24 cellular contexts compared by ENCODE assay signal in the genomic region with DNA sequence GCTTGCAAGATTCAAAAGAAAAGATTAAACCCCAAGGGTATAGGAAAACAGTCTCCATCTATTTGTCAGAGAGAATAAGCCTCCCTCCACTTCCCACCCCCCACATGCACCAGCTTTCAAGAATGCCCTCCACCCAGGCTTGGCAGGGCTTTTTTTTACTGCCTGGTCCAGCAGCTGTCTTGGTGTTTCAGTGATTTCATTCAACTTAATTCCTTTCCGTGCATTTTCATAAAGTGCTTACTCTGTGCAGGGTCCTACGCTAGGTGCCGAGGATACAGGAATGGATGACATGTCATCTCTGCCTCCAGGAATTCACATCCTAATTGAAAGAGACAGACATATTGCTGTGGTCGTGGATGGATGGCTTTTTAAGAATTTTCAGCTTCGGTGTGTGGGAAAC.
"Had no signal": no experiment of that assay in that cellular context is flagged by ENCODE, and none has a peak within 500 bp of the region (broad histone marks: within the 10 kb centered on the region; RNA-seq: fewer than 3 reads in every experiment).

No MANE protein-coding gene starts in this region.

- H3K36me3 ChIP-seq: brain microvascular endothelial cell, WERI-Rb-1 had no signal

- DNase-seq: activated B cell treated with CpG ODN at 0.5 μM for 24 hours; activated CD4-positive, alpha-beta T cell treated with anti-CD3 and anti-CD28 coated beads for 48 hours; activated CD4-positive, alpha-beta T cell treated with anti-CD3 and anti-CD28 coated beads, Interleukin-2, amount 50 U/mL, for 1 hour; activated CD4-positive, alpha-beta T cell treated with anti-CD3 and anti-CD28 coated beads, Interleukin-2, amount 50 U/mL, for 48 hours; activated CD8-positive, alpha-beta memory T cell treated with anti-CD3 and anti-CD28 coated beads for 24 hours; activated CD8-positive, alpha-beta T cell treated with anti-CD3 and anti-CD28 coated beads for 36 hours; activated effector memory CD4-positive, alpha-beta T cell treated with Interleukin-2 at 50 U/mL for 16 hours; activated gamma-delta T cell treated with Interleukin-2 at 50 U/mL for 16 hours; activated naive CD4-positive, alpha-beta T cell treated with anti-CD3 and anti-CD28 coated beads, Interleukin-2, amount 50 U/mL, for 16 hours; activated naive CD4-positive, alpha-beta T cell treated with Interleukin-2 at 50 U/mL for 16 hours; activated T-cell treated with anti-CD3 and anti-CD28 coated beads, Interleukin-2, amount 50 U/mL, for 4 hours; amniotic stem cell; anterior cingulate cortex; brain microvascular endothelial cell; cortex of kidney; dermis blood vessel endothelial cell; effector CD4-positive, alpha-beta T cell; effector memory CD8-positive, alpha-beta T cell; head of caudate nucleus; T-helper 17 cell; T1000; WERI-Rb-1 had no signal

- ATAC-seq: activated CD4-positive, CD25-positive, alpha-beta regulatory T cell treated with anti-CD3 and anti-CD28 coated beads, Interleukin-2, amount 50 U/mL, for 24 hours; activated CD8-positive, alpha-beta T cell treated with anti-CD3 and anti-CD28 coated beads for 36 hours; activated T-cell treated with anti-CD3 and anti-CD28 coated beads, Interleukin-2, amount 50 U/mL, for 4 hours; activated T-helper 17 cell treated with anti-CD3 and anti-CD28 coated beads, Interleukin-2, amount 50 U/mL, for 72 hours; effector memory CD8-positive, alpha-beta T cell; T-helper 17 cell had no signal

- H3K27ac ChIP-seq: brain microvascular endothelial cell, WERI-Rb-1 had no signal

- H3K27me3 ChIP-seq: brain microvascular endothelial cell had no signal
